In the genomic region with DNA sequence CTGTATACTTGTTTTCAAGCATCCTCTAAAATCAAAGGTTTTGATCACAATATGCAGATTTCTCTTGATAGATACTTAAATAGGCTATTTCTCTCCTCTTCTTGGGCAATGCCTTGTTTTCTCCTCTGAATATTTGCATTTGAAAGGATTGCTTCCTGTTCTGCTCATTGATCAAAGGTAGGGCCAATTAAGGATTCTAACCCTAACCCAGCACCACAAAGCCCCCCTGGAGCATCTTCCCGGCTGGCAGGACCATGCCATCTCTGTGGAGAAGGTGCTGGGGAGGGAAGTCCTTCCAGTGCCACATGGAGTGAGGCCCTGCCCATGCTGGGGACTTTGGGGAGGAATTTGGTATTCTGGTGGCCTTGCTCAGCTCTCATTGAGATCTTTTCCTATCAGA, we compare ENCODE assay signal across 12 cellular contexts.
"Had no signal": no experiment of that assay in that cellular context is flagged by ENCODE, and none has a peak within 500 bp of the region (broad histone marks: within the 10 kb centered on the region; RNA-seq: fewer than 3 reads in every experiment).

No MANE protein-coding gene starts in this region.

- H3K9me3 Mint-ChIP-seq: naive thymus-derived CD4-positive, alpha-beta T cell; type B pancreatic cell had no signal

- H3K27ac Mint-ChIP-seq: naive thymus-derived CD4-positive, alpha-beta T cell; type B pancreatic cell had no signal

- H3K9me3 ChIP-seq: colonic mucosa, heart left ventricle, ovary had no signal

- H3K4me3 ChIP-seq: colonic mucosa, heart left ventricle, ovary had no signal

- H3K36me3 ChIP-seq: colonic mucosa, ovary had no signal

- H3K27me3 ChIP-seq: colonic mucosa, heart left ventricle, ovary had no signal

- H3K4me3 Mint-ChIP-seq: naive thymus-derived CD4-positive, alpha-beta T cell; type B pancreatic cell had no signal

- H3K4me1 ChIP-seq: colonic mucosa, heart left ventricle had no signal

- H3K27me3 Mint-ChIP-seq: naive thymus-derived CD4-positive, alpha-beta T cell; type B pancreatic cell had no signal

- DNase-seq: colonic mucosa; effector CD4-positive, alpha-beta T cell; heart left ventricle; hippocampal formation; islet precursor cell; mammary epithelial cell; naive thymus-derived CD4-positive, alpha-beta T cell; ovary; small intestine; stimulated activated CD4-positive, alpha-beta T cell treated with anti-CD3 and anti-CD28 coated beads, Interleukin-2, amount 100 ng/mL, for 48 hours; stimulated activated naive CD4-positive, alpha-beta T cell treated with Interleukin-2 at 50 U/mL for 16 hours had no signal

- H3K27ac ChIP-seq: colonic mucosa, heart left ventricle, ovary had no signal
